ENCODE assay signal across 11 cellular contexts in the genomic region with DNA sequence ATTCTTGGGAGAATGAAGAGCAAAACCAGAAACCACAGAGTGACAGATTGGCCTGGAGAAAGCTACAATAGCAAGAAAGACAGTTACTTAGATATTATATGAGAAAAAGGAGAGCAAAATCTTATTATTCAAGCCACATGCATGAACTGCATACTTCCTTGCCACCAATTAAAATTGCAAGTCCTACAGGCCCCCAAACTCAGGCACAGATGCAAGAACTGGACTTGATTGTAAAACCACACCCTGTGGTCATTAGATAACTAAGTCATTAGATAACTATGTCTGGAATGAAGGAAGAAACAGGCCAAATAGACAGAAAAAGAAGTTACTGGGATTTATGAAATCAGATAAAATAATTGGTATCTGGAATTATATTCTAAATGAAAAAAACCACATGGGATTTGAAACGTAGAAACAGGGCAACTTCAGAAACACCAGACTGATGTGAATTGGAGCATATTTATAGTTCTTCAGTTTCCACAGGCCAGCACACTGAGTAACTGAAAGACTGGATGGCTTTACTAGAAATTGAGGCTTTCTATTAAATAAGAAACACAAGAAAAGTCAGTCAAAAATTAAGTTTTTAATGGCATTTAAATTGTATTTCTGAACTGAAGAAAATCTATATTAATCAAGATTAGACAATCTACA. TPM values are rescaled to one million over a fixed set of nuclear protein-coding genes. Genes with fewer than 3 reads are reported as not detected.
DNase-seq lines count a peak whose midpoint lies in the region; ATAC-seq and TF ChIP-seq lines count a peak whose summit lies in the region.
"Had no signal": no experiment of that assay in that cellular context is flagged by ENCODE, and none has a peak within 500 bp of the region (broad histone marks: within the 10 kb centered on the region; RNA-seq: fewer than 3 reads in every experiment).

No MANE protein-coding gene starts in this region.

- ATAC-seq in HG03469 (IDR thresholded peaks at IDR 0.05; ENCODE audit: unreplicated experiment) = no peak
- no peak for ATAC-seq in GM21526 (IDR thresholded peaks at IDR 0.05; ENCODE audit: low FRiP score, unreplicated experiment)

- no peaks in the 10 kb centered on the region for H3K27me3 Mint-ChIP-seq in endodermal cell (ENCODE audit: insufficient read depth)
- H3K27me3 Mint-ChIP-seq: activated CD4-positive, alpha-beta memory T cell treated with anti-CD3 and anti-CD28 coated beads, Interleukin-2, amount 10 ng/mL, durations not matched to agents 7 days and 5 days had no signal

- no peaks in the 10 kb centered on the region for H3K4me1 Mint-ChIP-seq in endodermal cell
- H3K4me1 Mint-ChIP-seq: activated CD4-positive, alpha-beta memory T cell treated with anti-CD3 and anti-CD28 coated beads, Interleukin-2, amount 10 ng/mL, durations not matched to agents 7 days and 5 days had no signal

- TF ChIP-seq CTCF in choroid plexus epithelial cell (conservative IDR thresholded peaks at IDR 0.05; ENCODE audit: low read depth, low read length) = no peak
- TF ChIP-seq CTCF in endodermal cell (conservative IDR thresholded peaks at IDR 0.05) = no peak

- no peak overlapping the region for H3K4me3 Mint-ChIP-seq in endodermal cell
- H3K4me3 Mint-ChIP-seq: activated CD4-positive, alpha-beta memory T cell treated with anti-CD3 and anti-CD28 coated beads, Interleukin-2, amount 10 ng/mL, durations not matched to agents 7 days and 5 days had no signal

- 89% methylated on average over 1 of the region's 1 CpG; no CpG with 5 or more reads in 1 of the 2 experiments for WGBS in mesodermal cell (ENCODE audit: insufficient coverage in 2 of 2), 2 experiments
- 94% methylated on average over 1 of the region's 1 CpG; no CpG with 5 or more reads in 1 of the 2 experiments for WGBS in endodermal cell (ENCODE audit: insufficient coverage in 1 of 2, insufficient read length in 1 of 2), 2 experiments

- no peaks in the 10 kb centered on the region for H3K36me3 ChIP-seq in mesodermal cell (ENCODE audit: control insufficient read depth, insufficient read depth, low read length)
- H3K36me3 ChIP-seq in endodermal cell (ENCODE audit: control insufficient read depth, insufficient read depth, low read length) = no peaks in the 10 kb centered on the region
- H3K36me3 ChIP-seq: uterus had no signal

- H3K27ac ChIP-seq in mesodermal cell (ENCODE audit: low read depth, low read length, severe bottlenecking) (peak overlapping the region; percentile 25), endodermal cell (ENCODE audit: low read depth, low read length) (no peak overlapping the region)

- no peaks in the 10 kb centered on the region for H3K9me3 Mint-ChIP-seq in endodermal cell
- H3K9me3 Mint-ChIP-seq: activated CD4-positive, alpha-beta memory T cell treated with anti-CD3 and anti-CD28 coated beads, Interleukin-2, amount 10 ng/mL, durations not matched to agents 7 days and 5 days had no signal

- H3K9me3 ChIP-seq in mesodermal cell (ENCODE audit: control insufficient read depth, low read length) = no peaks in the 10 kb centered on the region
- H3K9me3 ChIP-seq in endodermal cell (ENCODE audit: control insufficient read depth, low read length) = no peaks in the 10 kb centered on the region
- H3K9me3 ChIP-seq: uterus had no signal

- no peak overlapping the region for H3K9ac ChIP-seq in endodermal cell (ENCODE audit: extremely low read depth, low read length, poor library complexity, severe bottlenecking)

- no peak overlapping the region for H3K27ac Mint-ChIP-seq in endodermal cell
- H3K27ac Mint-ChIP-seq: activated CD4-positive, alpha-beta memory T cell treated with anti-CD3 and anti-CD28 coated beads, Interleukin-2, amount 10 ng/mL, durations not matched to agents 7 days and 5 days had no signal

- H3K4me1 ChIP-seq in mesodermal cell (ENCODE audit: control insufficient read depth, insufficient read depth, low read length, poor library complexity, severe bottlenecking) = peaks cover 4% of the 10 kb centered on the region
- no peaks in the 10 kb centered on the region for H3K4me1 ChIP-seq in endodermal cell (ENCODE audit: control insufficient read depth, insufficient read depth, low read length)
- H3K4me1 ChIP-seq: uterus had no signal

- H3K4me3 ChIP-seq in choroid plexus epithelial cell (ENCODE audit: low read depth, low read length) (no peak overlapping the region), mesodermal cell (ENCODE audit: extremely low read depth, insufficient read depth, low read length, poor library complexity, severe bottlenecking) (no peak overlapping the region), endodermal cell (ENCODE audit: low read length) (no peak overlapping the region)
- H3K4me3 ChIP-seq: uterus had no signal

- DNase-seq in COLO829 (ENCODE audit: low spot score) = peak; percentile 42
- DNase-seq in NCI-H226 = peak; percentile 56
- peak; percentile 71 for DNase-seq in choroid plexus epithelial cell (ENCODE audit: low read depth)
- DNase-seq in endodermal cell = no peak
- DNase-seq in GM19238 (ENCODE audit: insufficient read length, low spot score) = no peak
- DNase-seq: activated CD4-positive, alpha-beta memory T cell treated with anti-CD3 and anti-CD28 coated beads, Interleukin-2, amount 10 ng/mL, durations not matched to agents 7 days and 5 days; activated naive CD4-positive, alpha-beta T cell treated with Interleukin-2 at 50 U/mL for 16 hours; uterus had no signal

- no peaks in the 10 kb centered on the region for H3K36me3 Mint-ChIP-seq in endodermal cell (ENCODE audit: low read depth)

- no peaks in the 10 kb centered on the region for H3K27me3 ChIP-seq in endodermal cell (ENCODE audit: control insufficient read depth, insufficient read depth, low read length, poor library complexity, severe bottlenecking)
- H3K27me3 ChIP-seq: uterus had no signal

RNA-seq across cellular contexts. Expression of a gene that starts 49.4 kb away (rescaled TPM):
- polyA plus RNA-seq in mesodermal cell (2013, experiment 1 of 2) = 12.9 TPM
- 14.4 TPM for polyA plus RNA-seq in mesodermal cell (2013, experiment 2 of 2)
- total RNA-seq in endodermal cell = 10 to 100 TPM; 28.7 to 31.6 TPM
- polyA plus RNA-seq in endodermal cell (2013, experiment 1 of 2) = 8.4 TPM
- polyA plus RNA-seq in endodermal cell (2013, experiment 2 of 2) = 8.3 TPM

Comparison
In these comparisons a context has a peak if more than half of its experiments do, and no peak if none do; other contexts are left out.
1. DNase-seq: peak in COLO829 (single experiment), NCI-H226 (single experiment) and choroid plexus epithelial cell (single experiment); none in endodermal cell (single experiment) and GM19238 (single experiment).